In the genomic region with DNA sequence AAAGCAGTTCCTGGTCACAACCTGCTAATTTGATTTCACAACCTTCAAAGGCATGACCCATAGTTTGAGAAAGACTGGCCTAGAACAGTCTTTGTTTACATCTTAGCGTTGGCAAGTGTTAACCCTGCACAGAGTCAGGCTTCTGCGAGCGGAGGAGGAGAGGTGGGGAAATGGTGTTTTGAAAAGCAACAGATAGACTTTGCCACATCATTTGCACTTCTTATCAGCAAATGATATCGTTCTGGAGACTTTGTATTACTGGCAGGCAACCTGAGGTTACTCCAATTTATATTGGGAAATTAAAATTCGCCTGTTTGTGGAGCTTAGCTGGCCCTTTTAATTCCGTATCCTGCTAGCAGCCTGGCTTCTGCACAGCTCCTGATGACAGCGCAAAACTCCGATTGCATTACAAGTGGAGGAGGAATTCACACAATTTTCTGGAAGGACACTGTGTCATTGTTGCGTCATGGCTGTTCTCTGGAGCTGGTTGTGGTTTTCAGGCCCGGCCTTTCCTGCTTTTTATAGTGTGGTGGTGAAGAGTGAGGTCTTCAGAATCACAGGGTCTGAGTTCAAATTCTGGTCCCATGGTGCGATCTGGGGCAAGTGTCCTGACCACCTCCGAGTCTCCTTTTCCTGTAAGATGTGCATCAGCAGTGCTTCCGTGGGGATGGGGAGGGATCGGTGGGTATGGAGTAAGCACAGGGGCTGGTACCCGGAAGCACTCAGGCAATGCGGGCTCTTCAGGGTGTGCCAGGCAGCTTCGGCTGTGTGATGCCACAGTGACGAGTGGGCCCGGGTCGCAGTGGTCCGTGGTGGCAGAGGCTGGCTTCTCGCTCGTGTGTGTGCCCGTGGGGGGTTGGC, we compare ENCODE assay signal across 9 cellular contexts. TPM values are rescaled to one million over a fixed set of nuclear protein-coding genes. Genes with fewer than 3 reads are reported as not detected.
DNase-seq lines count a peak whose midpoint lies in the region; ATAC-seq and TF ChIP-seq lines count a peak whose summit lies in the region.
"Had no signal": no experiment of that assay in that cellular context is flagged by ENCODE, and none has a peak within 500 bp of the region (broad histone marks: within the 10 kb centered on the region; RNA-seq: fewer than 3 reads in every experiment).

No MANE protein-coding gene starts in this region.

- in situ Hi-C loops in GM13976 (cut with MboI; ENCODE audit: low sequenced_read_pairs, unreplicated experiment) = no loop called here

- POLR2A ChIA-PET in AG04449 (lab: Yijun Ruan, JAX) = interaction anchor here (0.6 to 1.1 kb wide), 3 partner anchors 19 to 101 kb away, joined by 3 to 7 read pairs (median 4); no protein-coding TSS in a partner anchor

- H3K4me3 ChIP-seq in AG04449 (ENCODE audit: low read depth, low read length) = peak overlapping the region; percentile 18

- TF ChIP-seq CTCF in AG04449 (IDR thresholded peaks at IDR 0.05; ENCODE audit: insufficient read depth, low read length, missing control alignments) (no peak), GM13976 (IDR thresholded peaks at IDR 0.05; ENCODE audit: borderline replicate concordance, control extremely low read depth, extremely low read depth, insufficient read depth, missing control alignments) (no peak)

- CTCF ChIA-PET in AG04449 (lab: Yijun Ruan, JAX) = interaction anchor here (0.9 to 1.1 kb wide), 2 partner anchors 36 to 51 kb away, joined by 3 read pairs; no protein-coding TSS in a partner anchor

- DNase-seq in AG04449 (ENCODE audit: low read depth, low spot score) (peak; percentile 95), NOMO-1 (lab: John Stamatoyannopoulos, UW; ENCODE audit: unreplicated experiment in 2 of 2) (peak; percentile 75), epidermal melanocyte (ENCODE audit: insufficient read length, low spot score) (peak; percentile 86), myocyte (ENCODE audit: low read depth) (peak; percentile 96), GM13976 (ENCODE audit: low spot score) (no peak), iPS-NIHi11 (ENCODE audit: low spot score) (no peak)
- no peak for DNase-seq in activated naive CD4-positive, alpha-beta T cell (lab: John Stamatoyannopoulos, UW)
- DNase-seq: activated B cell treated with CpG ODN at 0.5 μM for 24 hours had no signal

- no peak for ATAC-seq in GM18909 (IDR thresholded peaks at IDR 0.05; ENCODE audit: poor library complexity, unreplicated experiment)

RNA-seq across cellular contexts. Expression of a gene that starts 49.1 kb away (rescaled TPM):
- total RNA-seq in myocyte = 97.9 and 124 TPM in 2 replicates
- 275 TPM for polyA plus RNA-seq in myocyte (2012)
- total RNA-seq: activated B cell treated with CpG ODN at 0.5 μM for 24 hours had no signal

RNA-seq across cellular contexts. Expression of a gene that starts 55.2 kb away (rescaled TPM):
- 4.7 and 5.6 TPM in 2 replicates for total RNA-seq in myocyte
- polyA plus RNA-seq in myocyte (2012) = 6.1 TPM

Comparison
In these comparisons a context has a peak if more than half of its experiments do, and no peak if none do; other contexts are left out.
1. DNase-seq: peak in AG04449 (single experiment), NOMO-1 (2 of 2), epidermal melanocyte (single experiment) and myocyte (single experiment); none in activated naive CD4-positive, alpha-beta T cell (0 of 4), GM13976 (single experiment) and iPS-NIHi11 (single experiment).